In the genomic region with DNA sequence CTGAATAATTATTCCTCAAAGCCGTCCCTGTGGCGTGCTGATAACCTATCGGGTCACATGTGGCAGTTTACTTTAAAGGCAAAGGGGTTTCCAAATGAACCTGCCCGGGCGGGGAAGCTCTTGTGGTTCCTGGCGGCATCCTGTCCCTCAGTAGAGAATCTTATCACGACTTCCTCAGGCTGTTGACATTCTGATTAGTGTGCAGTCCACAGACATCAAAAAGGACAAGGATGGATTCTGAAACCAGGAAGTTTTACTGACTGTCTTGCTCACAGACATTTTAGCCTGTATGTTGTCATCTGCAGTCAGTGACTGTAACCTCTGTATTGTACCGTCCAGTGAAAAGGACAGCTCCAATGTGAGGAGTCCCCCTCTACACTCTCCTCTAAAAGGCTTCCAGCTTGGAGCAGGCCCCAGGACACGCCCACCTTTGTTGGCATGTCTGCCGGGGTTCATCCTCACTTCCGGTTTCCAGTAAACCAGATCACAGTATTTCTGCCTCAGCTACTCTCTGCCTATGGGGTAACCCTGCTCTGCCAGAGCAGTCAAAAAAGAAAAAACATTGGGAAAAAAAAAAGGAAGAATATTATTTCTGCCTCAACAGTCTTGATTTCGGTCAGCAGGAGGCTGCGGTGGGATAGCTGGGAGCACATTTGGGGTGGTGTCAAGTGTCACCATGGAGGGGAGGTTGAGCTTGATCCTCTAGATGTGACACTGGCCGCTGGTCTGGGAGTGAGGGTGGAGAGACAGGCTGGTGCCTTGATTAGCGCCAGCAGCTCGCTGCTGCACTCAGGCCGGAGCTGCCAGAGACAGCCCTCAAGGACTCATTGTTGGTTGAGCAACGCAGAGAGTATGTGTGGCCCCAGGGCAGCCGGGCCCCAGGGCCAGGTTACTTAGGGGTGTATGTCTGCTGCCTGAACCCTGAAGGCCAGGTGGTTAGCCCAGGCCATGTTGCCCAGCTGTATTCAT, we compare ENCODE assay signal across 8 cellular contexts.
A peak's percentile ranks its signal among the peaks of the same experiment; 100 is the strongest.
DNase-seq lines count a peak whose midpoint lies in the region; ATAC-seq and TF ChIP-seq lines count a peak whose summit lies in the region.

No MANE protein-coding gene starts in this region.

- 49% methylated on average over 19 of the region's 19 CpGs for WGBS in hepatocyte (ENCODE audit: low lambda C conversion rate, missing lambda C conversion rate)

- H3K9me2 ChIP-seq in hepatocyte (replicated peaks; ENCODE audit: insufficient read depth) = no peaks in the 10 kb centered on the region

- peaks cover 45% of the 10 kb centered on the region for H3K36me3 Mint-ChIP-seq in activated T-helper 17 cell treated with anti-CD3 and anti-CD28 coated beads, Interleukin-2, amount 50 U/mL, for 72 hours (ENCODE audit: low read depth)

- no peak overlapping the region for H3K4me2 ChIP-seq in hepatocyte

- no peaks in the 10 kb centered on the region for H3K79me2 ChIP-seq in hepatocyte

- H2AFZ ChIP-seq in hepatocyte = peak overlapping the region; percentile 47

- H3K9me3 Mint-ChIP-seq in activated T-helper 17 cell treated with anti-CD3 and anti-CD28 coated beads, Interleukin-2, amount 50 U/mL, for 72 hours = no peaks in the 10 kb centered on the region

- H3K4me1 Mint-ChIP-seq in activated T-helper 17 cell treated with anti-CD3 and anti-CD28 coated beads, Interleukin-2, amount 50 U/mL, for 72 hours = peaks cover 50% of the 10 kb centered on the region

- no peaks in the 10 kb centered on the region for H4K20me1 ChIP-seq in hepatocyte (ENCODE audit: insufficient read depth, poor library complexity, severe bottlenecking)

- in situ Hi-C loops in G401 (cut with HindIII; ENCODE audit: low sequenced_read_pairs) = no loop called here

- peak; percentile 84 for ATAC-seq in activated T-helper 17 cell treated with anti-CD3 and anti-CD28 coated beads, Interleukin-2, amount 50 U/mL, for 72 hours (replicated peaks)
- no peak for ATAC-seq in HG03108 (IDR thresholded peaks at IDR 0.05; ENCODE audit: unreplicated experiment)

- DNase-seq in NB4 (ENCODE audit: low read depth) = peak; percentile 17
- DNase-seq in hepatocyte (ENCODE audit: low spot score) = peak; percentile 46
- peak; percentile 56 for DNase-seq in stimulated activated CD4-positive, alpha-beta T cell treated with anti-CD3 and anti-CD28 coated beads, Interleukin-1b, Interleukin-23, amount 100 ng/mL, for 48 hours
- DNase-seq in NCI-H524 (lab: John Stamatoyannopoulos, UW) = no peak
- no peak for DNase-seq in G401 (ENCODE audit: low spot score)
- DNase-seq in NCI-H2081 (lab: John Stamatoyannopoulos, UW) = no peak

- H3K27ac Mint-ChIP-seq in activated T-helper 17 cell treated with anti-CD3 and anti-CD28 coated beads, Interleukin-2, amount 50 U/mL, for 72 hours = peak overlapping the region; percentile 96

- H3K4me3 ChIP-seq in NB4 (ENCODE audit: low read depth, low read length) = no peak overlapping the region
- no peak overlapping the region for H3K4me3 ChIP-seq in hepatocyte

- TF ChIP-seq CTCF in NB4 (IDR thresholded peaks at IDR 0.05; ENCODE audit: low read depth, low read length) (no peak), hepatocyte (IDR thresholded peaks at IDR 0.05; ENCODE audit: poor library complexity) (no peak)

- peak overlapping the region; percentile 85 for H3K4me3 Mint-ChIP-seq in activated T-helper 17 cell treated with anti-CD3 and anti-CD28 coated beads, Interleukin-2, amount 50 U/mL, for 72 hours

- no peaks in the 10 kb centered on the region for H3K9me3 ChIP-seq in hepatocyte (ENCODE audit: low read depth)

- H3K36me3 ChIP-seq in hepatocyte (replicated peaks; ENCODE audit: insufficient read depth, low read depth) = no peaks in the 10 kb centered on the region

- peak overlapping the region; percentile 26 for H3K27ac ChIP-seq in hepatocyte

- no peaks in the 10 kb centered on the region for H3K27me3 ChIP-seq in hepatocyte

- no peaks in the 10 kb centered on the region for H3K27me3 Mint-ChIP-seq in activated T-helper 17 cell treated with anti-CD3 and anti-CD28 coated beads, Interleukin-2, amount 50 U/mL, for 72 hours

- TF ChIP-seq POLR2A in NB4 (IDR thresholded peaks at IDR 0.05; ENCODE audit: extremely low read depth, insufficient read length) = no peak

- peaks cover 8% of the 10 kb centered on the region for H3K4me1 ChIP-seq in hepatocyte (ENCODE audit: insufficient read depth)

Comparison
In these comparisons a context has a peak if more than half of its experiments do, and no peak if none do; other contexts are left out.
1. DNase-seq: peak in NB4 (single experiment), hepatocyte (single experiment) and stimulated activated CD4-positive, alpha-beta T cell treated with anti-CD3 and anti-CD28 coated beads, Interleukin-1b, Interleukin-23, amount 100 ng/mL, for 48 hours (single experiment); none in NCI-H524 (0 of 2), G401 (single experiment) and NCI-H2081 (0 of 2).